ENCODE assay signal across 8 cellular contexts in the genomic region with DNA sequence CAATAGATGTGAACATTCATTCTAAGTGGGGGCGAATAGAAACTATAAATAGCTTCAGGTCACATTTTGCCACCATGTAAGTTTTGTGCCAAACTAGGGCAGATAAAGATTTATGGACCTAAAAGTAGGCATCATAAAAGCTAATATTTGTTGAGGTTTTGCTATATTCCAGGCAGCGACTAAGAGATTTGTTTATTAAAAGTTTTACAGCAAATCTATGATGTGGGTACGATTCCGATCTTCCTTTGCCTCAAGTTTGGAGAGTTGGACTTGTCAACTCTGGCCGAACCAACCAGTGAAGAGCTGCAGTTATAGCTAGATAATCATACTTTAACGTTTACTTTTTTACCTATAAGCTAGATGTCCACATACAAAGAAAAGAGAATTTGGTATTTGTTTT. TPM values are rescaled to one million over a fixed set of nuclear protein-coding genes. Genes with fewer than 3 reads are reported as not detected.
DNase-seq lines count a peak whose midpoint lies in the region; ATAC-seq and TF ChIP-seq lines count a peak whose summit lies in the region.

No MANE protein-coding gene starts in this region.

- H3K27me3 Mint-ChIP-seq in activated B cell treated with CpG ODN at 0.5 μM for 24 hours = no peaks in the 10 kb centered on the region

- TF ChIP-seq EP300 in gastroesophageal sphincter (IDR thresholded peaks at IDR 0.05) = no peak

- POLR2A ChIA-PET in activated B cell treated with CpG ODN at 0.5 μM for 24 hours (lab: Charles Lee) = interaction anchor here (1.0 to 6.8 kb wide), 5 partner anchors 12 to 108 kb away, joined by 3 to 112 read pairs (median 33); a partner anchor contains a TSS

- H3K9me3 ChIP-seq in HAP-1 (no peaks in the 10 kb centered on the region), gastroesophageal sphincter (no peaks in the 10 kb centered on the region)

- intact Hi-C loops in activated B cell treated with CpG ODN at 0.5 μM for 24 hours (cut with micrococcal nuclease) = loop anchor here (5.0 kb wide), 1 partner anchor 566 kb away; a partner anchor contains a TSS

- ATAC-seq in activated B cell treated with CpG ODN at 0.5 μM for 24 hours (ENCODE audit: low read depth) (no peak), gastroesophageal sphincter (no peak)

- H3K36me3 Mint-ChIP-seq in activated B cell treated with CpG ODN at 0.5 μM for 24 hours (ENCODE audit: low read depth) = peaks cover 41% of the 10 kb centered on the region

- DNase-seq in HAP-1 (ENCODE audit: low spot score in 2 of 2) (no peak), activated B cell treated with CpG ODN at 0.5 μM for 24 hours (no peak), SKM-1 treated with dmso at 0.1 percent for 144 hours (lab: John Stamatoyannopoulos, UW; ENCODE audit: unreplicated experiment) (no peak), retina (no peak), NCI-H1092 (lab: John Stamatoyannopoulos, UW) (no peak), NCI-H345 (lab: John Stamatoyannopoulos, UW) (no peak)

- H3K27ac ChIP-seq in gastroesophageal sphincter (peak overlapping the region; percentile 97 to 100 (median 99)), skin epidermis (peak overlapping the region in 9 of 21 experiments; percentile 98 to 100 (median 100))

- no peaks in the 10 kb centered on the region for H3K9me3 Mint-ChIP-seq in activated B cell treated with CpG ODN at 0.5 μM for 24 hours

- peak overlapping the region; percentile 94 for H3K4me3 Mint-ChIP-seq in activated B cell treated with CpG ODN at 0.5 μM for 24 hours

- H3K4me1 Mint-ChIP-seq in activated B cell treated with CpG ODN at 0.5 μM for 24 hours = peaks cover 42% of the 10 kb centered on the region

- CTCF ChIA-PET in activated B cell treated with CpG ODN at 0.5 μM for 24 hours (lab: Charles Lee) = interaction anchor here (1.1 to 3.2 kb wide), 2 partner anchors 13 to 19 kb away, joined by 3 to 35 read pairs; no protein-coding TSS in a partner anchor

- H3K4me1 ChIP-seq in HAP-1 (peaks cover 23% of the 10 kb centered on the region), gastroesophageal sphincter (peaks cover 4 to 64% (median 19%) of the 10 kb centered on the region in 3 donors)

- WGBS in gastroesophageal sphincter (ENCODE audit: low coverage in 1 of 2), 2 donors = 42 to 44% methylated on average over 6 of the region's 6 CpGs

- in situ Hi-C loops in HAP-1 (cut with MboI; ENCODE audit: low sequenced_read_pairs) = no loop called here

- H3K36me3 ChIP-seq in HAP-1 (replicated peaks) (peaks cover 30% of the 10 kb centered on the region), gastroesophageal sphincter (peaks cover 0 to 16% of the 10 kb centered on the region in 2 donors)

- TF ChIP-seq POLR2A in gastroesophageal sphincter (IDR thresholded peaks at IDR 0.05) = no peak

- H3K27me3 ChIP-seq in HAP-1 (ENCODE audit: low read depth) (no peaks in the 10 kb centered on the region), gastroesophageal sphincter (no peaks in the 10 kb centered on the region)

- peak overlapping the region; percentile 95 for H3K27ac Mint-ChIP-seq in activated B cell treated with CpG ODN at 0.5 μM for 24 hours

- TF ChIP-seq CTCF in activated B cell treated with CpG ODN at 0.5 μM for 24 hours (IDR thresholded peaks at IDR 0.05) (no peak), gastroesophageal sphincter (IDR thresholded peaks at IDR 0.05) (no peak)

- H3K4me3 ChIP-seq in HAP-1 = peak overlapping the region; percentile 100
- H3K4me3 ChIP-seq in gastroesophageal sphincter = peak overlapping the region in 1 of 2 donors; percentile 94
- peak overlapping the region in 6 of 7 experiments; percentile 65 to 90 (median 76) for H3K4me3 ChIP-seq in skin epidermis

RNA-seq across cellular contexts. Expression of a gene that starts 1.6 kb away (rescaled TPM):
- total RNA-seq in activated B cell treated with CpG ODN at 0.5 μM for 24 hours (119 and 130 TPM in 2 replicates), gastroesophageal sphincter (10 to 100 TPM; 65.5 to 92.3 (median 73.5) TPM)

RNA-seq across cellular contexts. Expression of a gene that starts 26.0 kb away (rescaled TPM):
- total RNA-seq in activated B cell treated with CpG ODN at 0.5 μM for 24 hours (29.2 and 30.3 TPM in 2 replicates), gastroesophageal sphincter (10 to 100 TPM; 25.4 to 45.0 (median 37.9) TPM)

RNA-seq across cellular contexts. Expression of a gene that starts 26.1 kb away (rescaled TPM):
- total RNA-seq in activated B cell treated with CpG ODN at 0.5 μM for 24 hours (9.3 and 9.5 TPM in 2 replicates), gastroesophageal sphincter (1 to 10 TPM in 2 of 4 donors, under 1 TPM in 2; 0.47 to 5.3 (median 2.2) TPM)
